Comparison of ENCODE assay signal across 8 cellular contexts in genomic region chr21:44949161-44950015, GRCh38. TPM values are rescaled to one million over a fixed set of nuclear protein-coding genes. Genes with fewer than 3 reads are reported as not detected.
DNase-seq lines count a peak whose midpoint lies in the region; ATAC-seq and TF ChIP-seq lines count a peak whose summit lies in the region.

No MANE protein-coding gene starts in this region.

- H3K4me1 Mint-ChIP-seq in effector memory CD8-positive, alpha-beta T cell (ENCODE audit: low read depth in 2 of 2) = peaks cover 14 to 21% of the 10 kb centered on the region in 2 donors
- no peaks in the 10 kb centered on the region for H3K4me1 Mint-ChIP-seq in mesothelial cell of epicardium

- peaks cover 19% of the 10 kb centered on the region for H3K36me3 Mint-ChIP-seq in effector memory CD8-positive, alpha-beta T cell (ENCODE audit: insufficient read depth)
- H3K36me3 Mint-ChIP-seq in mesothelial cell of epicardium = peaks cover 3% of the 10 kb centered on the region

- H3K4me3 ChIP-seq in AG09309 (ENCODE audit: control insufficient read depth, low read depth, low read length) = no peak overlapping the region

- ATAC-seq in GM18502 (IDR thresholded peaks at IDR 0.05; ENCODE audit: poor library complexity, unreplicated experiment) (peak; percentile 48), GM19455 (IDR thresholded peaks at IDR 0.05; ENCODE audit: unreplicated experiment) (no peak)
- ATAC-seq in effector memory CD8-positive, alpha-beta T cell (replicated peaks) = peak; percentile 98

- TF ChIP-seq CTCF in AG09309 (IDR thresholded peaks at IDR 0.05; ENCODE audit: control insufficient read depth, insufficient read depth, low read depth, low read length, missing control alignments) = peak; percentile 91
- peak; percentile 87 for TF ChIP-seq CTCF in mesothelial cell of epicardium (IDR thresholded peaks at IDR 0.05; ENCODE audit: unreplicated experiment)

- no peak overlapping the region for H3K27ac Mint-ChIP-seq in effector memory CD8-positive, alpha-beta T cell
- no peak overlapping the region for H3K27ac Mint-ChIP-seq in mesothelial cell of epicardium

- H3K27me3 Mint-ChIP-seq in effector memory CD8-positive, alpha-beta T cell = no peaks in the 10 kb centered on the region
- no peaks in the 10 kb centered on the region for H3K27me3 Mint-ChIP-seq in mesothelial cell of epicardium (ENCODE audit: low read depth)

- DNase-seq in AG09309 (ENCODE audit: low read depth) (no peak), NCI-H2196 treated with DMSO at 0.1 percent for 48 hours (lab: John Stamatoyannopoulos, UW; ENCODE audit: unreplicated experiment) (peak; percentile 16), mesothelial cell of epicardium (ENCODE audit: low spot score in 2 of 2, unreplicated experiment in 2 of 2) (peak; percentile 70 to 87)
- peak; percentile 60 to 81 for DNase-seq in activated CD8-positive, alpha-beta memory T cell treated with anti-CD3 and anti-CD28 coated beads for 1 hour (ENCODE audit: extremely low read depth in 1 of 2, low read depth in 1 of 2)
- peak; percentile 75 to 81 (median 78) for DNase-seq in effector memory CD8-positive, alpha-beta T cell
- peak; percentile 62 to 76 for DNase-seq in stimulated activated CD8-positive, alpha-beta memory T cell treated with anti-CD3 and anti-CD28 coated beads, Interleukin-7, amount 100 ng/mL, for 1 hour (ENCODE audit: low read depth in 2 of 2)

- H3K9me3 Mint-ChIP-seq in effector memory CD8-positive, alpha-beta T cell = no peaks in the 10 kb centered on the region
- no peaks in the 10 kb centered on the region for H3K9me3 Mint-ChIP-seq in mesothelial cell of epicardium

- H3K4me3 Mint-ChIP-seq in effector memory CD8-positive, alpha-beta T cell = no peak overlapping the region
- H3K4me3 Mint-ChIP-seq in mesothelial cell of epicardium = no peak overlapping the region

RNA-seq across cellular contexts. Expression of gene SLX9, which starts 9.6 kb away (rescaled TPM):
- total RNA-seq in mesothelial cell of epicardium = 30.6 to 32.3 TPM (median 31.8 TPM) in 3 replicates

RNA-seq across cellular contexts. Expression of gene ITGB2, which starts 28.7 kb away (rescaled TPM):
- 0.61 to 1.4 TPM (median 0.74 TPM) in 3 replicates for total RNA-seq in mesothelial cell of epicardium
